5 cellular contexts compared by ENCODE assay signal in genomic region chr7:157665634-157665988, GRCh38.
DNase-seq lines count a peak whose midpoint lies in the region; ATAC-seq and TF ChIP-seq lines count a peak whose summit lies in the region.
"Not testable (repeated sequence)": the region's sequence is repeated elsewhere in the genome, so short reads cannot be mapped to it uniquely, and the experiment has no call there.

No MANE protein-coding gene starts in this region.

- not testable (repeated sequence) for H2AFZ ChIP-seq in DND-41 (ENCODE audit: low read depth, low read length)

- H3K27me3 ChIP-seq in DND-41 (ENCODE audit: insufficient read depth, low read length, poor library complexity): not testable (repeated sequence)

- H3K36me3 ChIP-seq in DND-41 (ENCODE audit: insufficient read depth, low read length): peaks cover 50% of the 10 kb centered on the region
- H3K36me3 ChIP-seq in HEK293 (ENCODE audit: control insufficient read depth in 2 of 2, insufficient read depth in 1 of 2, low read length in 2 of 2): not testable (repeated sequence)

- H3K27ac ChIP-seq in DND-41 (ENCODE audit: low read length): peak overlapping the region; percentile 89
- not testable (repeated sequence) for H3K27ac ChIP-seq in HEK293 (ENCODE audit: extremely low read depth, low read depth, low read length)

- not testable (repeated sequence) for H3K4me2 ChIP-seq in DND-41 (ENCODE audit: insufficient read depth, low read length)

- POLR2A ChIA-PET in HEK293 (lab: Yijun Ruan, JAX): not testable (repeated sequence)

- not testable (repeated sequence) for H3K9me3 Mint-ChIP-seq in activated naive CD4-positive, alpha-beta T cell treated with anti-CD3 and anti-CD28 coated beads, Interleukin-2, amount 50 U/mL, for 24 hours

- CTCF ChIA-PET in HEK293 (lab: Yijun Ruan, JAX): not testable (repeated sequence)

- not testable (repeated sequence) for ATAC-seq in DND-41 (ENCODE audit: insufficient read depth, low read depth)

- peak overlapping the region; percentile 12 for H3K27ac Mint-ChIP-seq in activated naive CD4-positive, alpha-beta T cell treated with anti-CD3 and anti-CD28 coated beads, Interleukin-2, amount 50 U/mL, for 24 hours

- intact Hi-C loops in cardiac septum (cut with DNase I); posterior vena cava (cut with DNase I): not testable (repeated sequence)

- H3K9ac ChIP-seq in DND-41 (ENCODE audit: low read depth, low read length): not testable (repeated sequence)

- H3K4me3 ChIP-seq in DND-41 (ENCODE audit: low read depth in 1 of 2, low read length in 2 of 2); HEK293 (ENCODE audit: low read depth, low read length): not testable (repeated sequence)

- not testable (repeated sequence) for H3K9me3 ChIP-seq in DND-41 (ENCODE audit: insufficient read depth, low read length, severe bottlenecking); HEK293 (ENCODE audit: control insufficient read depth, insufficient read depth, low read depth, low read length)

- not testable (repeated sequence) for H3K27me3 Mint-ChIP-seq in activated naive CD4-positive, alpha-beta T cell treated with anti-CD3 and anti-CD28 coated beads, Interleukin-2, amount 50 U/mL, for 24 hours

- H3K4me1 ChIP-seq in DND-41 (ENCODE audit: insufficient read depth, low read length): peaks cover 91% of the 10 kb centered on the region
- not testable (repeated sequence) for H3K4me1 ChIP-seq in HEK293 (ENCODE audit: control insufficient read depth, insufficient read depth, low read length)

- not testable (repeated sequence) for H3K4me3 Mint-ChIP-seq in activated naive CD4-positive, alpha-beta T cell treated with anti-CD3 and anti-CD28 coated beads, Interleukin-2, amount 50 U/mL, for 24 hours

- not testable (repeated sequence) for TF ChIP-seq CTCF in DND-41 (IDR thresholded peaks at IDR 0.05; ENCODE audit: borderline replicate concordance, extremely low read depth, low read length, poor library complexity, severe bottlenecking); HEK293 (tag by site-specific recombination; IDR thresholded peaks at IDR 0.05)

- H4K20me1 ChIP-seq in DND-41 (ENCODE audit: insufficient read depth, low read length): not testable (repeated sequence)

- H3K36me3 Mint-ChIP-seq in activated naive CD4-positive, alpha-beta T cell treated with anti-CD3 and anti-CD28 coated beads, Interleukin-2, amount 50 U/mL, for 24 hours: not testable (repeated sequence)

- H3K4me1 Mint-ChIP-seq in activated naive CD4-positive, alpha-beta T cell treated with anti-CD3 and anti-CD28 coated beads, Interleukin-2, amount 50 U/mL, for 24 hours: peaks cover 28% of the 10 kb centered on the region

- not testable (repeated sequence) for DNase-seq in DND-41
- DNase-seq in cardiac septum (ENCODE audit: low spot score): peak; percentile 6
- peak; percentile 29 for DNase-seq in posterior vena cava (ENCODE audit: low spot score)

- H3K79me2 ChIP-seq in DND-41 (ENCODE audit: insufficient read depth, low read length): peaks cover 91% of the 10 kb centered on the region

TF ChIP-seq in HEK293, 187 proteins besides CTCF, POLR2A, EP300 and RAD21:
- peak; percentile 98 for TF ChIP-seq ZNF146 (tag by site-specific recombination; IDR thresholded peaks at IDR 0.05)
